ENCODE assay signal across 15 cellular contexts in genomic region chr12:12029653-12030052, GRCh38. TPM values are rescaled to one million over a fixed set of nuclear protein-coding genes. Genes with fewer than 3 reads are reported as not detected.
DNase-seq lines count a peak whose midpoint lies in the region; ATAC-seq and TF ChIP-seq lines count a peak whose summit lies in the region.
"Had no signal": no experiment of that assay in that cellular context is flagged by ENCODE, and none has a peak within 500 bp of the region (broad histone marks: within the 10 kb centered on the region; RNA-seq: fewer than 3 reads in every experiment).

No MANE protein-coding gene starts in this region.

- no peaks in the 10 kb centered on the region for H3K27me3 ChIP-seq in CD4-positive, alpha-beta memory T cell (ENCODE audit: insufficient read depth, low read length)
- H3K27me3 ChIP-seq: BLaER1 had no signal

- POLR2A ChIA-PET in CD4-positive, alpha-beta memory T cell (lab: Charles Lee; ENCODE audit: partially characterized antibody) = interaction anchor here (1.5 kb wide), 1 partner anchor 21 kb away, joined by 6 read pairs; no protein-coding TSS in a partner anchor

- no peak overlapping the region for H3K27ac ChIP-seq in CD4-positive, alpha-beta memory T cell (ENCODE audit: low read depth, low read length)
- H3K27ac ChIP-seq: BLaER1 had no signal

- DNase-seq in activated CD4-positive, alpha-beta T cell treated with anti-CD3 and anti-CD28 coated beads, Interleukin-2, amount 10 ng/mL, durations not matched to agents 24 days and 14 days = no peak
- DNase-seq in activated CD4-positive, alpha-beta T cell treated with anti-CD3 and anti-CD28 coated beads for 48 hours = no peak
- no peak for DNase-seq in CD4-positive, alpha-beta memory T cell
- DNase-seq in activated T-helper 1 cell treated with anti-CD3 and anti-CD28 coated beads, Interleukin-12 subunit alpha, Interleukin-12 subunit beta, Interleukin-2, Interleukin-4 antibody, amounts not matched to agents 30 ng/mL and 10 ng/mL and 1 ng/mL, durations not matched to agents 14 hours and 24 hours and 36 hours (ENCODE audit: low spot score) = no peak
- DNase-seq in neural crest cell (ENCODE audit: low read depth, low spot score) = no peak
- no peak for DNase-seq in occipital lobe (lab: John Stamatoyannopoulos, UW)
- DNase-seq: 8988T, AML-193, DMS53, GF-D8, HCEC 1CT, HFFc6 had no signal

- peaks cover 0 to 3% of the 10 kb centered on the region in 2 donors for H3K9me3 ChIP-seq in CD4-positive, alpha-beta memory T cell (ENCODE audit: control insufficient read depth in 1 of 2, low read length in 2 of 2)

- no peak for TF ChIP-seq CTCF in neural crest cell (conservative IDR thresholded peaks at IDR 0.05)

- peaks cover 73% of the 10 kb centered on the region for H3K4me1 Mint-ChIP-seq in activated CD4-positive, alpha-beta T cell treated with anti-CD3 and anti-CD28 coated beads, Interleukin-2, amount 10 ng/mL, durations not matched to agents 24 days and 14 days
- peaks cover 35 to 39% (median 36%) of the 10 kb centered on the region in 4 donors for H3K4me1 Mint-ChIP-seq in CD4-positive, alpha-beta memory T cell
- peaks cover 89% of the 10 kb centered on the region for H3K4me1 Mint-ChIP-seq in activated T-helper 1 cell treated with anti-CD3 and anti-CD28 coated beads, Interleukin-12 subunit alpha, Interleukin-12 subunit beta, Interleukin-2, Interleukin-4 antibody, amounts not matched to agents 30 ng/mL and 10 ng/mL and 1 ng/mL, durations not matched to agents 14 hours and 24 hours and 36 hours (ENCODE audit: low read depth)
- peaks cover 8% of the 10 kb centered on the region for H3K4me1 Mint-ChIP-seq in neural crest cell

- no peaks in the 10 kb centered on the region for H3K27me3 Mint-ChIP-seq in activated CD4-positive, alpha-beta T cell treated with anti-CD3 and anti-CD28 coated beads, Interleukin-2, amount 10 ng/mL, durations not matched to agents 24 days and 14 days
- H3K27me3 Mint-ChIP-seq in CD4-positive, alpha-beta memory T cell = no peaks in the 10 kb centered on the region
- H3K27me3 Mint-ChIP-seq in activated T-helper 1 cell treated with anti-CD3 and anti-CD28 coated beads, Interleukin-12 subunit alpha, Interleukin-12 subunit beta, Interleukin-2, Interleukin-4 antibody, amounts not matched to agents 30 ng/mL and 10 ng/mL and 1 ng/mL, durations not matched to agents 14 hours and 24 hours and 36 hours (ENCODE audit: insufficient read depth) = no peaks in the 10 kb centered on the region
- H3K27me3 Mint-ChIP-seq in neural crest cell (ENCODE audit: low read depth) = peaks cover 3% of the 10 kb centered on the region

- H3K4me1 ChIP-seq in CD4-positive, alpha-beta memory T cell (ENCODE audit: insufficient read depth, low read length) = peaks cover 35% of the 10 kb centered on the region

- no peak overlapping the region for H3K4me3 ChIP-seq in CD4-positive, alpha-beta memory T cell (ENCODE audit: low read length in 2 of 2)
- H3K4me3 ChIP-seq: BLaER1 had no signal

- intact Hi-C loops in activated CD4-positive, alpha-beta T cell treated with anti-CD3 and anti-CD28 coated beads, Interleukin-2, amount 10 ng/mL, durations not matched to agents 24 days and 14 days (cut with micrococcal nuclease) = loop anchor here (5.0 to 10.0 kb wide), 2 partner anchors 302 to 475 kb away; no protein-coding TSS in a partner anchor
- intact Hi-C loops in CD4-positive, alpha-beta memory T cell (cut with micrococcal nuclease) = loop anchor here (5.0 kb wide), 2 partner anchors 152 to 302 kb away; no protein-coding TSS in a partner anchor
- intact Hi-C loops in activated T-helper 1 cell treated with anti-CD3 and anti-CD28 coated beads, Interleukin-12 subunit alpha, Interleukin-12 subunit beta, Interleukin-2, Interleukin-4 antibody, amounts not matched to agents 30 ng/mL and 10 ng/mL and 1 ng/mL, durations not matched to agents 14 hours and 24 hours and 36 hours (cut with micrococcal nuclease) = loop anchor here (5.0 kb wide), 1 partner anchor 542 kb away; no protein-coding TSS in a partner anchor

- CTCF ChIA-PET in CD4-positive, alpha-beta memory T cell (lab: Charles Lee; ENCODE audit: partially characterized antibody) = interaction anchor here (0.6 to 1.8 kb wide), 5 partner anchors 21 to 449 kb away, joined by 3 to 9 read pairs (median 5); no protein-coding TSS in a partner anchor

- ATAC-seq in HG02973 (IDR thresholded peaks at IDR 0.05; ENCODE audit: unreplicated experiment) = no peak

- H3K36me3 Mint-ChIP-seq in activated CD4-positive, alpha-beta T cell treated with anti-CD3 and anti-CD28 coated beads, Interleukin-2, amount 10 ng/mL, durations not matched to agents 24 days and 14 days (ENCODE audit: low read depth) = peaks cover 15% of the 10 kb centered on the region
- H3K36me3 Mint-ChIP-seq in CD4-positive, alpha-beta memory T cell = peaks cover 3 to 15% of the 10 kb centered on the region in 2 donors
- H3K36me3 Mint-ChIP-seq in activated T-helper 1 cell treated with anti-CD3 and anti-CD28 coated beads, Interleukin-12 subunit alpha, Interleukin-12 subunit beta, Interleukin-2, Interleukin-4 antibody, amounts not matched to agents 30 ng/mL and 10 ng/mL and 1 ng/mL, durations not matched to agents 14 hours and 24 hours and 36 hours (ENCODE audit: low read depth) = peaks cover 26% of the 10 kb centered on the region
- H3K36me3 Mint-ChIP-seq in neural crest cell (ENCODE audit: low read depth) = no peaks in the 10 kb centered on the region

- peaks cover 22% of the 10 kb centered on the region for H3K9me3 Mint-ChIP-seq in activated CD4-positive, alpha-beta T cell treated with anti-CD3 and anti-CD28 coated beads, Interleukin-2, amount 10 ng/mL, durations not matched to agents 24 days and 14 days
- H3K9me3 Mint-ChIP-seq in CD4-positive, alpha-beta memory T cell = peaks cover 2 to 20% (median 11%) of the 10 kb centered on the region in 8 donors
- H3K9me3 Mint-ChIP-seq in activated T-helper 1 cell treated with anti-CD3 and anti-CD28 coated beads, Interleukin-12 subunit alpha, Interleukin-12 subunit beta, Interleukin-2, Interleukin-4 antibody, amounts not matched to agents 30 ng/mL and 10 ng/mL and 1 ng/mL, durations not matched to agents 14 hours and 24 hours and 36 hours = peaks cover 32% of the 10 kb centered on the region
- H3K9me3 Mint-ChIP-seq in neural crest cell = peaks cover 6% of the 10 kb centered on the region

- peak overlapping the region; percentile 86 for H3K27ac Mint-ChIP-seq in activated CD4-positive, alpha-beta T cell treated with anti-CD3 and anti-CD28 coated beads, Interleukin-2, amount 10 ng/mL, durations not matched to agents 24 days and 14 days
- peak overlapping the region in 5 of 7 donors; percentile 24 to 79 (median 69) for H3K27ac Mint-ChIP-seq in CD4-positive, alpha-beta memory T cell
- H3K27ac Mint-ChIP-seq in activated T-helper 1 cell treated with anti-CD3 and anti-CD28 coated beads, Interleukin-12 subunit alpha, Interleukin-12 subunit beta, Interleukin-2, Interleukin-4 antibody, amounts not matched to agents 30 ng/mL and 10 ng/mL and 1 ng/mL, durations not matched to agents 14 hours and 24 hours and 36 hours = peak overlapping the region; percentile 58
- H3K27ac Mint-ChIP-seq in neural crest cell (ENCODE audit: unreplicated experiment) = peak overlapping the region; percentile 13
- H3K27ac Mint-ChIP-seq: HFFc6 had no signal

- H3K36me3 ChIP-seq in CD4-positive, alpha-beta memory T cell (ENCODE audit: insufficient read depth, low read length) = no peaks in the 10 kb centered on the region
- H3K36me3 ChIP-seq: BLaER1 had no signal

- no peak overlapping the region for H3K4me3 Mint-ChIP-seq in activated CD4-positive, alpha-beta T cell treated with anti-CD3 and anti-CD28 coated beads, Interleukin-2, amount 10 ng/mL, durations not matched to agents 24 days and 14 days
- H3K4me3 Mint-ChIP-seq in CD4-positive, alpha-beta memory T cell = no peak overlapping the region
- H3K4me3 Mint-ChIP-seq in activated T-helper 1 cell treated with anti-CD3 and anti-CD28 coated beads, Interleukin-12 subunit alpha, Interleukin-12 subunit beta, Interleukin-2, Interleukin-4 antibody, amounts not matched to agents 30 ng/mL and 10 ng/mL and 1 ng/mL, durations not matched to agents 14 hours and 24 hours and 36 hours = peak overlapping the region; percentile 19
- H3K4me3 Mint-ChIP-seq in neural crest cell = no peak overlapping the region
- H3K4me3 Mint-ChIP-seq: HFFc6 had no signal

RNA-seq across cellular contexts. Expression of gene BCL2L14, which starts 41.1 kb away (rescaled TPM):
- total RNA-seq in activated CD4-positive, alpha-beta T cell treated with anti-CD3 and anti-CD28 coated beads, Interleukin-2, amount 10 ng/mL, durations not matched to agents 24 days and 14 days = 13.0 and 14.2 TPM in 2 replicates
- total RNA-seq in CD4-positive, alpha-beta memory T cell = 1 to 10 TPM; 1.9 TPM
- polyA plus RNA-seq in CD4-positive, alpha-beta memory T cell = 1 to 10 TPM in 1 of 2 donors, under 1 TPM in 1; 0.41 to 1.1 TPM
- 10.4 and 11.0 TPM in 2 replicates for total RNA-seq in activated T-helper 1 cell treated with anti-CD3 and anti-CD28 coated beads, Interleukin-12 subunit alpha, Interleukin-12 subunit beta, Interleukin-2, Interleukin-4 antibody, amounts not matched to agents 30 ng/mL and 10 ng/mL and 1 ng/mL, durations not matched to agents 14 hours and 24 hours and 36 hours
- total RNA-seq in neural crest cell (0.86 and 1.2 TPM in 2 replicates), occipital lobe (not detected)
- total RNA-seq: H4, HFFc6 had no signal

Comparison
In these comparisons a context has a peak if more than half of its experiments do, and no peak if none do; other contexts are left out.
1. H3K27ac Mint-ChIP-seq: peak in every context shown above with its lines; median percentile 86 in activated CD4-positive, alpha-beta T cell treated with anti-CD3 and anti-CD28 coated beads, Interleukin-2, amount 10 ng/mL, durations not matched to agents 24 days and 14 days; 69 in CD4-positive, alpha-beta memory T cell; 58 in activated T-helper 1 cell treated with anti-CD3 and anti-CD28 coated beads, Interleukin-12 subunit alpha, Interleukin-12 subunit beta, Interleukin-2, Interleukin-4 antibody, amounts not matched to agents 30 ng/mL and 10 ng/mL and 1 ng/mL, durations not matched to agents 14 hours and 24 hours and 36 hours; 13 in neural crest cell.